8 cellular contexts compared by ENCODE assay signal in the genomic region with DNA sequence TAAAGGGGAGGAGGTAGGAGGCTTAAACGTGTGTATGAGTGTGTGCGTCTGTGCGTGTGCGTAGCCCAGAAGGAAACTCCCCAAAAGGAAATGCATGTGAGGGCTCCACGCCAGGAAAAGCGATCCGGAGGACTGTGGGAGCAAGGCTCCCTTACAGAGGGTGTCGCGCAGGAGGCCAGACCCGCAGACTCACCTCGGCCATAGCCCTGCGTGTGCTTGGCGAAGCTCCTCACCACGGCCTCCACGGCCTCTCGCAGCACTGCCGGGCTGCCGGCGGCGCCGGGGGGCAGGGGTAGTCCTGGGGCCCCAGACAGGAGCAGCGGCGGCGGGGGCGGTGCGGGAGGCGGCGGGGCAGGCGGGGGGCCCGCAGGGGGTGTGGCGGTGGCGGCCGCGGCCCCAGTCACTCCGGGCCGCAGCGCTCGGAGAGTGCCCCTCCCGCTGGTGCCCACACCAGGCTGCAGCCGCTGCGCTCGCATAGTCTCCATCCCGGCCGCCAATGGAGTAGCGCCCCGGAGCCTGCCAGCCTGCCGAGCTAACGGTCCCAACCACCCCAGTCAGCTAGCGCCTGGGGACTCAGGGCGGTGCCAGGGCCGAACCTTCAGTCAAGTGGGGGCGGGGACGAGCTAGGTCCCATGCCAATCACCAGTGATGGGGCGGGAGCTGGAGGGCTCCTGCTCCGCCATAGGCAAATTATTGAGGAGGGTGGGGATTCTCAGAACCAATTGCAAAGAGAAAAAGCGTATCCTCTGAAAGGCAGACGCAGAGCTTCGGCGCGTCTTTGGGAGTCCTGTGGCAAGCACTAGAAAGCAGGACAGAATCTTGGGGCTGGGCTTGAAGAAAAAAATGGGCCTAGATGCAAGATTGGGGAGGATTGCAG. TPM values are rescaled to one million over a fixed set of nuclear protein-coding genes. Genes with fewer than 3 reads are reported as not detected.
DNase-seq lines count a peak whose midpoint lies in the region; ATAC-seq and TF ChIP-seq lines count a peak whose summit lies in the region.

TSS of gene LIX1L (minus strand) at position 575 of the 877 bp plus-strand sequence. CDS start at position 485, 90 bp downstream.

- H3K27me3 ChIP-seq in prostate gland (replicated peaks; ENCODE audit: insufficient read depth) = no peaks in the 10 kb centered on the region

- WGBS in prostate gland = under 1% methylated on average over 45 of the region's 60 CpGs
- under 1% methylated on average over 60 of the region's 60 CpGs for WGBS in urinary bladder

- no peaks in the 10 kb centered on the region for H3K27me3 Mint-ChIP-seq in T-helper 17 cell

- H3K4me1 ChIP-seq in prostate gland (replicated peaks) (peaks cover 5% of the 10 kb centered on the region), urinary bladder (ENCODE audit: insufficient read depth) (no peaks in the 10 kb centered on the region)

- intact Hi-C loops in left ventricle myocardium superior (cut with micrococcal nuclease) (no loop called here), prostate gland (cut with DNase I) (no loop called here)

- peaks cover 70% of the 10 kb centered on the region for H3K4me1 Mint-ChIP-seq in T-helper 17 cell

- H3K27ac ChIP-seq in prostate gland = peak within 1 kb of the TSS; percentile 78 to 97
- peak within 1 kb of the TSS; percentile 90 for H3K27ac ChIP-seq in urinary bladder (ENCODE audit: low read depth)

- DNase-seq in NCI-H1694 treated with DMSO at 0.1 percent for 48 hours (lab: John Stamatoyannopoulos, UW) (peak; percentile 96), T-helper 17 cell (peak; percentile 88 to 92 (median 88)), amygdala (lab: John Stamatoyannopoulos, UW) (peak; percentile 49 to 98 (median 95)), left ventricle myocardium superior (peak; percentile 97), prostate gland (ENCODE audit: low spot score) (peak; percentile 97)

- peak within 1 kb of the TSS; percentile 98 for H3K27ac Mint-ChIP-seq in T-helper 17 cell

- peak within 1 kb of the TSS; percentile 99 for H3K4me3 Mint-ChIP-seq in T-helper 17 cell

- no peaks in the 10 kb centered on the region for H3K9me3 ChIP-seq in T-helper 17 cell (ENCODE audit: control insufficient read depth, low read length, poor library complexity, severe bottlenecking)
- no peaks in the 10 kb centered on the region for H3K9me3 ChIP-seq in prostate gland

- TF ChIP-seq POLR2A in GM15510 (IDR thresholded peaks at IDR 0.05; ENCODE audit: borderline replicate concordance, extremely low read depth, insufficient read length) = peak; percentile 85
- TF ChIP-seq POLR2A in prostate gland (IDR thresholded peaks at IDR 0.05) = peak; percentile 69

- H3K4me3 ChIP-seq in prostate gland (peak within 1 kb of the TSS; percentile 55 to 80), urinary bladder (ENCODE audit: low read depth, low read length) (peak within 1 kb of the TSS; percentile 81)

- H3K36me3 Mint-ChIP-seq in T-helper 17 cell (ENCODE audit: low read depth) = peaks cover 6% of the 10 kb centered on the region

- ATAC-seq in HG02885 (IDR thresholded peaks at IDR 0.05; ENCODE audit: poor library complexity, unreplicated experiment) (peak; percentile 86), T-helper 17 cell (peak; percentile 91), left ventricle myocardium superior (peak; percentile 84)

- H3K36me3 ChIP-seq in prostate gland (no peaks in the 10 kb centered on the region), urinary bladder (ENCODE audit: insufficient read depth) (no peaks in the 10 kb centered on the region)

- no peak for TF ChIP-seq CTCF in prostate gland (IDR thresholded peaks at IDR 0.05)

RNA-seq across cellular contexts. Expression of gene LIX1L, which starts in this region (rescaled TPM):
- total RNA-seq in T-helper 17 cell = 10 to 100 TPM; 36.6 to 44.1 TPM
- 25.2 TPM for total RNA-seq in left ventricle myocardium superior
- total RNA-seq in prostate gland = 10 to 100 TPM; 30.0 to 31.8 TPM
- 29.6 TPM for total RNA-seq in urinary bladder
- 25.6 TPM for polyA plus RNA-seq in urinary bladder

Comparison
In these comparisons a context has a peak if more than half of its experiments do, and no peak if none do; other contexts are left out.
1. Peak in every context shown above with its lines: DNase-seq, ATAC-seq, H3K4me3 ChIP-seq and H3K27ac ChIP-seq.